Comparison of ENCODE assay signal across 11 cellular contexts in genomic region chr1:20187103-20187812, GRCh38. TPM values are rescaled to one million over a fixed set of nuclear protein-coding genes. Genes with fewer than 3 reads are reported as not detected.
DNase-seq lines count a peak whose midpoint lies in the region; ATAC-seq and TF ChIP-seq lines count a peak whose summit lies in the region.
"Had no signal": no experiment of that assay in that cellular context is flagged by ENCODE, and none has a peak within 500 bp of the region (broad histone marks: within the 10 kb centered on the region; RNA-seq: fewer than 3 reads in every experiment).

No MANE protein-coding gene starts in this region.

- H3K27me3 ChIP-seq in esophagus muscularis mucosa: peaks cover 0 to 8% (median 0%) of the 10 kb centered on the region in 4 donors

- ATAC-seq in HG03565 (IDR thresholded peaks at IDR 0.05; ENCODE audit: unreplicated experiment) (no peak), HG02759 (IDR thresholded peaks at IDR 0.05; ENCODE audit: unreplicated experiment) (no peak)

- peaks cover 22 to 80% (median 75%) of the 10 kb centered on the region in 4 donors for H3K4me1 ChIP-seq in esophagus muscularis mucosa

- H3K9me3 ChIP-seq in esophagus muscularis mucosa: no peaks in the 10 kb centered on the region

- TF ChIP-seq POLR2A in esophagus muscularis mucosa (IDR thresholded peaks at IDR 0.05; ENCODE audit: low read depth): no peak

- DNase-seq in NCI-H2029 (lab: John Stamatoyannopoulos, UW) (peak; percentile 18), NCI-H2029 treated with DMSO at 0.1 percent for 48 hours (lab: John Stamatoyannopoulos, UW) (no peak), esophagus muscularis mucosa (ENCODE audit: extremely low spot score) (no peak), AG20443 (ENCODE audit: low spot score) (no peak)
- peak; percentile 18 for DNase-seq in activated CD4-positive, alpha-beta T cell treated with anti-CD3 and anti-CD28 coated beads, Interleukin-2, amount 50 U/mL, for 1 hour
- peak; percentile 64 for DNase-seq in stimulated activated CD8-positive, alpha-beta memory T cell treated with anti-CD3 and anti-CD28 coated beads, Interleukin-4, amount 100 ng/mL, for 48 hours
- DNase-seq: kidney, NCI-H1436 had no signal

- intact Hi-C loops in esophagus muscularis mucosa (cut with DNase I): no loop called here

- H3K27ac ChIP-seq in esophagus muscularis mucosa (replicated peaks in 1 of 4): peak overlapping the region; percentile 86 to 93 (median 88)

- peaks cover 0 to 12% (median 5%) of the 10 kb centered on the region in 4 donors for H3K36me3 ChIP-seq in esophagus muscularis mucosa

- peak in 1 of 3 experiments; percentile 35 for TF ChIP-seq CTCF in esophagus muscularis mucosa (IDR thresholded peaks at IDR 0.05)

- TF ChIP-seq EP300 in esophagus muscularis mucosa (IDR thresholded peaks at IDR 0.05): no peak

- WGBS in esophagus muscularis mucosa: 30% methylated on average over 6 of the region's 7 CpGs

- H3K4me3 ChIP-seq in esophagus muscularis mucosa: peak overlapping the region; percentile 62 to 72 (median 67)

RNA-seq across cellular contexts. Expression of gene PLA2G2C, which starts 0.9 kb away (rescaled TPM):
- total RNA-seq in esophagus muscularis mucosa: under 1 TPM in 3 of 4 donors, not detected in 1; 0.33 to 0.42 (median 0.40) TPM
- total RNA-seq: subcutaneous adipose tissue had no signal

RNA-seq across cellular contexts. Expression of gene UBXN10, which starts 1.4 kb away (rescaled TPM):
- total RNA-seq in esophagus muscularis mucosa: 10 to 100 TPM; 12.2 to 27.9 (median 14.4) TPM

RNA-seq across cellular contexts. Expression of gene PLA2G2F, which starts 48.1 kb away (rescaled TPM):
- total RNA-seq in esophagus muscularis mucosa: not detected
- total RNA-seq: kidney, subcutaneous adipose tissue had no signal

Comparison
In these comparisons a context has a peak if more than half of its experiments do, and no peak if none do; other contexts are left out.
1. DNase-seq: peak in NCI-H2029 (single experiment), activated CD4-positive, alpha-beta T cell treated with anti-CD3 and anti-CD28 coated beads, Interleukin-2, amount 50 U/mL, for 1 hour (single experiment) and stimulated activated CD8-positive, alpha-beta memory T cell treated with anti-CD3 and anti-CD28 coated beads, Interleukin-4, amount 100 ng/mL, for 48 hours (single experiment); none in NCI-H2029 treated with DMSO at 0.1 percent for 48 hours (single experiment), esophagus muscularis mucosa (single experiment) and AG20443 (single experiment).